Comparison of ENCODE assay signal across 11 cellular contexts in the genomic region with DNA sequence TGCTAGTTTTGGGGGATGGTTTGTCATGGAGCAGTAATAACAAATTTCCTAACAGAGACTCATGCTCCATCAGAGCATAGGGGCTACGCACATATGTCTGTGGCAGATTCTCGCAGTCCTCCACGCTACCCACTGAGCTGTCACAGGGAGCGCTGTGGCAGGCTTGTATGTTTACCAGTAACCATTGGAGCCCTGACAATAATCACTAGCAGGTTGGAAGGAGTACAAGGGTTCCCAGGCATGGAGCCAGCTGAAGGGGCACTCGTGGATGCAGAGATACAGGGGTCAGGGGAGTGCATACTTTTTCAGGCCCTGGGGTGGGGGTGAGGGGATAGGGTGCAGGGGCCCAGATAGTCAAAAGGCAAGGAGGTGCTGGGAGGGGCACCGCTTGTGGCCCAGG. TPM values are rescaled to one million over a fixed set of nuclear protein-coding genes. Genes with fewer than 3 reads are reported as not detected.
DNase-seq lines count a peak whose midpoint lies in the region; ATAC-seq and TF ChIP-seq lines count a peak whose summit lies in the region.
"Had no signal": no experiment of that assay in that cellular context is flagged by ENCODE, and none has a peak within 500 bp of the region (broad histone marks: within the 10 kb centered on the region; RNA-seq: fewer than 3 reads in every experiment).

No MANE protein-coding gene starts in this region.

- intact Hi-C loops in activated CD4-positive, alpha-beta memory T cell treated with anti-CD3 and anti-CD28 coated beads for 36 hours (cut with micrococcal nuclease), result loop anchor here (1.0 to 5.0 kb wide), 5 partner anchors 67 to 197 kb away; a partner anchor contains a TSS
- intact Hi-C loops in upper lobe of right lung (cut with DNase I), result no loop called here

- POLR2A ChIA-PET in activated CD4-positive, alpha-beta memory T cell treated with anti-CD3 and anti-CD28 coated beads, Interleukin-2, amount 10 ng/mL, durations not matched to agents 7 days and 5 days (lab: Charles Lee), result interaction anchor here (1.2 to 4.2 kb wide), 10 partner anchors 13 to 264 kb away, joined by 3 to 61 read pairs (median 6); a partner anchor contains a TSS
- POLR2A ChIA-PET in activated CD4-positive, alpha-beta memory T cell treated with anti-CD3 and anti-CD28 coated beads for 36 hours (lab: Charles Lee), result interaction anchor here (2.3 kb wide), 1 partner anchor 196 kb away, joined by 12 read pairs; a partner anchor contains a TSS

- peaks cover 0 to under 1% of the 10 kb centered on the region in 2 donors for H3K9me3 ChIP-seq in lung (ENCODE audit: control insufficient read depth in 2 of 2, insufficient read depth in 1 of 2, low read length in 1 of 2)
- H3K9me3 ChIP-seq in upper lobe of right lung, result no peaks in the 10 kb centered on the region

- H3K9me3 Mint-ChIP-seq in activated CD4-positive, alpha-beta memory T cell treated with anti-CD3 and anti-CD28 coated beads, Interleukin-2, amount 10 ng/mL, durations not matched to agents 7 days and 5 days, result peaks cover 6% of the 10 kb centered on the region
- peaks cover 7% of the 10 kb centered on the region for H3K9me3 Mint-ChIP-seq in activated CD4-positive, alpha-beta memory T cell treated with anti-CD3 and anti-CD28 coated beads for 36 hours

- peaks cover 7% of the 10 kb centered on the region for H3K4me1 Mint-ChIP-seq in activated CD4-positive, alpha-beta memory T cell treated with anti-CD3 and anti-CD28 coated beads, Interleukin-2, amount 10 ng/mL, durations not matched to agents 7 days and 5 days
- peaks cover 8% of the 10 kb centered on the region for H3K4me1 Mint-ChIP-seq in activated CD4-positive, alpha-beta memory T cell treated with anti-CD3 and anti-CD28 coated beads for 36 hours (ENCODE audit: low read depth)

- DNase-seq in activated CD4-positive, alpha-beta memory T cell treated with anti-CD3 and anti-CD28 coated beads, Interleukin-2, amount 10 ng/mL, durations not matched to agents 7 days and 5 days, result no peak
- no peak for DNase-seq in activated CD4-positive, alpha-beta memory T cell treated with anti-CD3 and anti-CD28 coated beads for 36 hours
- DNase-seq in dermis microvascular lymphatic vessel endothelial cell (ENCODE audit: low read depth in 2 of 2), result peak; percentile 76 to 90
- no peak for DNase-seq in lung (ENCODE audit: low spot score)
- peak; percentile 61 for DNase-seq in upper lobe of right lung

- H3K27me3 Mint-ChIP-seq in activated CD4-positive, alpha-beta memory T cell treated with anti-CD3 and anti-CD28 coated beads, Interleukin-2, amount 10 ng/mL, durations not matched to agents 7 days and 5 days, result peaks cover 18% of the 10 kb centered on the region
- no peaks in the 10 kb centered on the region for H3K27me3 Mint-ChIP-seq in activated CD4-positive, alpha-beta memory T cell treated with anti-CD3 and anti-CD28 coated beads for 36 hours
- H3K27me3 Mint-ChIP-seq: stimulated activated naive CD8-positive, alpha-beta T cell treated with anti-CD3 and anti-CD28 coated beads, Interleukin-15, amount 100 ng/mL, for 72 hours had no signal

- H3K27me3 ChIP-seq in lung (ENCODE audit: control insufficient read depth, insufficient read depth) (no peaks in the 10 kb centered on the region), upper lobe of right lung (no peaks in the 10 kb centered on the region)
- H3K27me3 ChIP-seq: brain microvascular endothelial cell, neural progenitor cell had no signal

- WGBS in lung, 2 donors, result 52 to 75% methylated on average over 6 of the region's 6 CpGs

- H3K27ac ChIP-seq in lung (ENCODE audit: low read depth in 1 of 2, low read length in 1 of 2) (peak overlapping the region; percentile 38 to 76), upper lobe of right lung (peak overlapping the region; percentile 44)
- H3K27ac ChIP-seq: brain microvascular endothelial cell, neural progenitor cell had no signal

- H3K36me3 ChIP-seq in lung (ENCODE audit: control insufficient read depth in 2 of 2, insufficient read depth in 2 of 2, low read length in 2 of 2) (no peaks in the 10 kb centered on the region), upper lobe of right lung (no peaks in the 10 kb centered on the region)
- H3K36me3 ChIP-seq: brain microvascular endothelial cell, neural progenitor cell had no signal

- CTCF ChIA-PET in activated CD4-positive, alpha-beta memory T cell treated with anti-CD3 and anti-CD28 coated beads, Interleukin-2, amount 10 ng/mL, durations not matched to agents 7 days and 5 days (lab: Charles Lee), result interaction anchor here (0.8 to 7.1 kb wide), 28 partner anchors 9 to 264 kb away, joined by 3 to 80 read pairs (median 7); a partner anchor contains a TSS
- CTCF ChIA-PET in activated CD4-positive, alpha-beta memory T cell treated with anti-CD3 and anti-CD28 coated beads for 36 hours (lab: Charles Lee), result interaction anchor here (0.6 to 5.6 kb wide), 21 partner anchors 9 to 300 kb away, joined by 3 to 113 read pairs (median 7); a partner anchor contains a TSS

- H3K4me1 ChIP-seq in lung (ENCODE audit: control insufficient read depth in 2 of 2, insufficient read depth in 2 of 2, low read length in 2 of 2), result peaks cover 0 to 7% of the 10 kb centered on the region in 2 donors
- peaks cover 27% of the 10 kb centered on the region for H3K4me1 ChIP-seq in upper lobe of right lung
- H3K4me1 ChIP-seq: neural progenitor cell had no signal

- H3K4me3 Mint-ChIP-seq in activated CD4-positive, alpha-beta memory T cell treated with anti-CD3 and anti-CD28 coated beads, Interleukin-2, amount 10 ng/mL, durations not matched to agents 7 days and 5 days, result no peak overlapping the region
- no peak overlapping the region for H3K4me3 Mint-ChIP-seq in activated CD4-positive, alpha-beta memory T cell treated with anti-CD3 and anti-CD28 coated beads for 36 hours
- H3K4me3 Mint-ChIP-seq: neural progenitor cell had no signal

- H3K4me3 ChIP-seq in lung, result no peak overlapping the region
- no peak overlapping the region for H3K4me3 ChIP-seq in upper lobe of right lung
- H3K4me3 ChIP-seq: neural progenitor cell had no signal

- H3K36me3 Mint-ChIP-seq in activated CD4-positive, alpha-beta memory T cell treated with anti-CD3 and anti-CD28 coated beads, Interleukin-2, amount 10 ng/mL, durations not matched to agents 7 days and 5 days (ENCODE audit: low read depth), result peaks cover 4% of the 10 kb centered on the region
- peaks cover 3% of the 10 kb centered on the region for H3K36me3 Mint-ChIP-seq in activated CD4-positive, alpha-beta memory T cell treated with anti-CD3 and anti-CD28 coated beads for 36 hours

- ATAC-seq in lung (ENCODE audit: insufficient read depth, low FRiP score) (no peak), upper lobe of right lung (peak; percentile 14), GM21717 (IDR thresholded peaks at IDR 0.05; ENCODE audit: unreplicated experiment) (no peak), HG02973 (IDR thresholded peaks at IDR 0.05; ENCODE audit: unreplicated experiment) (no peak), HG03521 (IDR thresholded peaks at IDR 0.05; ENCODE audit: unreplicated experiment) (no peak)

- TF ChIP-seq CTCF in lung (IDR thresholded peaks at IDR 0.05; ENCODE audit: control extremely low read depth, extremely low read depth) (no peak), upper lobe of right lung (IDR thresholded peaks at IDR 0.05) (no peak)

- peak overlapping the region; percentile 28 for H3K27ac Mint-ChIP-seq in activated CD4-positive, alpha-beta memory T cell treated with anti-CD3 and anti-CD28 coated beads, Interleukin-2, amount 10 ng/mL, durations not matched to agents 7 days and 5 days
- no peak overlapping the region for H3K27ac Mint-ChIP-seq in activated CD4-positive, alpha-beta memory T cell treated with anti-CD3 and anti-CD28 coated beads for 36 hours

RNA-seq across cellular contexts. Expression of a gene that starts 7.9 kb away (rescaled TPM):
- not detected for total RNA-seq in activated CD4-positive, alpha-beta memory T cell treated with anti-CD3 and anti-CD28 coated beads, Interleukin-2, amount 10 ng/mL, durations not matched to agents 7 days and 5 days
- total RNA-seq in activated CD4-positive, alpha-beta memory T cell treated with anti-CD3 and anti-CD28 coated beads for 36 hours, result not detected
- total RNA-seq in dermis microvascular lymphatic vessel endothelial cell (not detected in 2 replicates), lung (1 to 10 TPM in 1 of 2 donors, under 1 TPM in 1; 0.40 to 3.0 TPM), upper lobe of right lung (1.2 TPM)
- 1 to 10 TPM; 1.3 to 6.2 TPM for polyA plus RNA-seq in lung

RNA-seq across cellular contexts. Expression of a gene that starts 51.6 kb away (rescaled TPM):
- not detected for total RNA-seq in activated CD4-positive, alpha-beta memory T cell treated with anti-CD3 and anti-CD28 coated beads, Interleukin-2, amount 10 ng/mL, durations not matched to agents 7 days and 5 days
- under 1 TPM; 0.12 to 0.24 TPM for total RNA-seq in activated CD4-positive, alpha-beta memory T cell treated with anti-CD3 and anti-CD28 coated beads for 36 hours
- total RNA-seq in dermis microvascular lymphatic vessel endothelial cell, result 2.7 and 9.0 TPM in 2 replicates
- total RNA-seq in lung, result 1 to 10 TPM; 5.2 to 7.4 TPM
- polyA plus RNA-seq in lung, result 10 to 100 TPM in 1 of 2 donors, 1 to 10 TPM in 1; 3.2 to 10.0 TPM
- 17.2 TPM for total RNA-seq in upper lobe of right lung

RNA-seq across cellular contexts. Expression of a gene that starts 58.8 kb away (rescaled TPM):
- under 1 TPM in 1 of 2 experiments, not detected in 1; 0.15 TPM for total RNA-seq in activated CD4-positive, alpha-beta memory T cell treated with anti-CD3 and anti-CD28 coated beads, Interleukin-2, amount 10 ng/mL, durations not matched to agents 7 days and 5 days
- total RNA-seq in activated CD4-positive, alpha-beta memory T cell treated with anti-CD3 and anti-CD28 coated beads for 36 hours, result under 1 TPM in 1 of 2 experiments, not detected in 1; 0.24 TPM
- total RNA-seq in dermis microvascular lymphatic vessel endothelial cell (0.51 and 1.0 TPM in 2 replicates), lung (1 to 10 TPM; 4.1 to 4.9 TPM), upper lobe of right lung (1.9 TPM)
- polyA plus RNA-seq in lung, result 1 to 10 TPM; 1.2 to 1.3 TPM

Comparison
In these comparisons a context has a peak if more than half of its experiments do, and no peak if none do; other contexts are left out.
1. DNase-seq: peak in dermis microvascular lymphatic vessel endothelial cell (2 of 2) and upper lobe of right lung (single experiment); none in activated CD4-positive, alpha-beta memory T cell treated with anti-CD3 and anti-CD28 coated beads, Interleukin-2, amount 10 ng/mL, durations not matched to agents 7 days and 5 days (single experiment), activated CD4-positive, alpha-beta memory T cell treated with anti-CD3 and anti-CD28 coated beads for 36 hours (single experiment) and lung (single experiment).